12 cellular contexts compared by ENCODE assay signal in the genomic region with DNA sequence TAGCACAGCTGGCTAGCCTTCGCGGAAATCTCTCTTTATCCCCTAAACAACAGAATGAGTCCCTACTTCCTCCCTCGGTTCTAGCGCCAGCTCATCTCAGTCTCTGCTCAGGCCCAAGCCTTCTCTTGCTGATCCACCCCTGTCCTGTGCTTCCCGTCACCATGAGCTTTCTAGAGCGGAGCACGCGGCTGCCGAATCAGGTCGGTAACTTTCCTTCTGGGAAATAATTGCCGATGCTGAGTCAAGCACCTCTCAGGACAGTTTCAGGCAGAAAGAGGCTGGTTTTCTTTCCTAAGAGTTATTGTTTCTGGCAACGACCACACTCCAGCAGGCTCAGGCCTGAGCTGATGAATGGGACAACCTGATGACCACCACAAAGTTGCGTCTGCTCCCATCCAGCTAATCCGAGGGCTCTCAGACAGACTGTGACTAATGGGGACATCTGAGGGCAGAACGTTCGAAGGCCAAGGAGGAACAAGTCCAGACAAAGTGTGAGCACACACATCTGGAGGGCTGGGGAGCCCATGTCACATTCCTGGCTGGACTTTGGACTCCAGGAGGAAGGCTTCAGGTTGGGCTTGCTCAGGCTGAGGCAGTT. TPM values are rescaled to one million over a fixed set of nuclear protein-coding genes. Genes with fewer than 3 reads are reported as not detected.
DNase-seq lines count a peak whose midpoint lies in the region; TF ChIP-seq lines count a peak whose summit lies in the region.
"Had no signal": no experiment of that assay in that cellular context is flagged by ENCODE, and none has a peak within 500 bp of the region (broad histone marks: within the 10 kb centered on the region; RNA-seq: fewer than 3 reads in every experiment).

No MANE protein-coding gene starts in this region.

- H3K27me3 Mint-ChIP-seq in activated CD4-positive, alpha-beta T cell treated with anti-CD3 and anti-CD28 coated beads, Interleukin-2, amount 10 ng/mL, durations not matched to agents 7 days and 5 days = no peaks in the 10 kb centered on the region

- H3K4me1 ChIP-seq in testis = peaks cover 6% of the 10 kb centered on the region

- no peak for TF ChIP-seq POLR2A in testis (IDR thresholded peaks at IDR 0.05)

- no peaks in the 10 kb centered on the region for H3K27me3 ChIP-seq in testis

- 59 to 64% methylated on average over 16 of the region's 16 CpGs for WGBS in testis, 2 donors

- H3K9me3 ChIP-seq in testis = no peaks in the 10 kb centered on the region
- H3K9me3 ChIP-seq: HAP-1 had no signal

- H3K27ac Mint-ChIP-seq in activated CD4-positive, alpha-beta T cell treated with anti-CD3 and anti-CD28 coated beads, Interleukin-2, amount 10 ng/mL, durations not matched to agents 7 days and 5 days = peak overlapping the region; percentile 17

- H3K36me3 ChIP-seq in testis (ENCODE audit: low read depth, missing control alignments) = no peaks in the 10 kb centered on the region
- H3K36me3 ChIP-seq: HAP-1 had no signal

- H3K4me3 Mint-ChIP-seq in activated CD4-positive, alpha-beta T cell treated with anti-CD3 and anti-CD28 coated beads, Interleukin-2, amount 10 ng/mL, durations not matched to agents 7 days and 5 days = no peak overlapping the region

- CTCF ChIA-PET in activated CD4-positive, alpha-beta T cell treated with anti-CD3 and anti-CD28 coated beads, Interleukin-2, amount 10 ng/mL, durations not matched to agents 7 days and 5 days (lab: Charles Lee) = interaction anchor here (0.7 to 5.3 kb wide), 5 partner anchors 12 to 85 kb away, joined by 3 to 29 read pairs (median 6); no protein-coding TSS in a partner anchor

- no peaks in the 10 kb centered on the region for H3K9me3 Mint-ChIP-seq in activated CD4-positive, alpha-beta T cell treated with anti-CD3 and anti-CD28 coated beads, Interleukin-2, amount 10 ng/mL, durations not matched to agents 7 days and 5 days

- no peak overlapping the region for H3K4me3 ChIP-seq in testis
- H3K4me3 ChIP-seq: HAP-1 had no signal

- H3K4me1 Mint-ChIP-seq in activated CD4-positive, alpha-beta T cell treated with anti-CD3 and anti-CD28 coated beads, Interleukin-2, amount 10 ng/mL, durations not matched to agents 7 days and 5 days = peaks cover 81% of the 10 kb centered on the region

- peaks cover 9% of the 10 kb centered on the region for H3K36me3 Mint-ChIP-seq in activated CD4-positive, alpha-beta T cell treated with anti-CD3 and anti-CD28 coated beads, Interleukin-2, amount 10 ng/mL, durations not matched to agents 7 days and 5 days (ENCODE audit: low read depth)

- no peak for TF ChIP-seq CTCF in testis (IDR thresholded peaks at IDR 0.05)

- DNase-seq in activated CD4-positive, alpha-beta T cell treated with anti-CD3 and anti-CD28 coated beads, Interleukin-2, amount 10 ng/mL, durations not matched to agents 7 days and 5 days = no peak
- DNase-seq in activated CD4-positive, alpha-beta T cell treated with anti-CD3 and anti-CD28 coated beads, Interleukin-2, amount 50 U/mL, for 4 hours = no peak
- DNase-seq in astrocyte of the hippocampus (ENCODE audit: low read depth, low spot score) = peak; percentile 48
- peak; percentile 95 for DNase-seq in islet precursor cell
- DNase-seq in testis = peak; percentile 60
- no peak for DNase-seq in NCI-H187 treated with DMSO at 0.1 percent for 48 hours (lab: John Stamatoyannopoulos, UW)
- no peak for DNase-seq in midbrain (lab: John Stamatoyannopoulos, UW)
- DNase-seq in NCI-H2227 (lab: John Stamatoyannopoulos, UW; ENCODE audit: unreplicated experiment) = no peak
- DNase-seq: activated T-cell treated with anti-CD3 and anti-CD28 coated beads, Interleukin-2, amount 50 U/mL, for 48 hours; occipital lobe had no signal

- intact Hi-C loops in testis (cut with DNase I; ENCODE audit: low total_unique reads) = no loop called here

- POLR2A ChIA-PET in activated CD4-positive, alpha-beta T cell treated with anti-CD3 and anti-CD28 coated beads, Interleukin-2, amount 10 ng/mL, durations not matched to agents 7 days and 5 days (lab: Charles Lee) = interaction anchor here (1.1 kb wide), 1 partner anchor 15 kb away, joined by 3 read pairs; no protein-coding TSS in a partner anchor

- H3K27ac ChIP-seq in testis = peak overlapping the region; percentile 39 to 50
- H3K27ac ChIP-seq: C4-2B had no signal

RNA-seq across cellular contexts. Expression of gene GPR68, which starts 13.6 kb away (rescaled TPM):
- 10 to 100 TPM; 32.7 to 33.0 TPM for total RNA-seq in activated CD4-positive, alpha-beta T cell treated with anti-CD3 and anti-CD28 coated beads, Interleukin-2, amount 10 ng/mL, durations not matched to agents 7 days and 5 days
- 1 to 10 TPM; 1.1 to 2.4 TPM for total RNA-seq in testis
- polyA plus RNA-seq in testis (ENCODE audit: insufficient read depth, low read depth, low replicate concordance) = 3.8 TPM

Comparison
In these comparisons a context has a peak if more than half of its experiments do, and no peak if none do; other contexts are left out.
1. DNase-seq: peak in astrocyte of the hippocampus (single experiment), islet precursor cell (single experiment) and testis (single experiment); none in activated CD4-positive, alpha-beta T cell treated with anti-CD3 and anti-CD28 coated beads, Interleukin-2, amount 10 ng/mL, durations not matched to agents 7 days and 5 days (single experiment), activated CD4-positive, alpha-beta T cell treated with anti-CD3 and anti-CD28 coated beads, Interleukin-2, amount 50 U/mL, for 4 hours (0 of 2), NCI-H187 treated with DMSO at 0.1 percent for 48 hours (single experiment), midbrain (single experiment) and NCI-H2227 (single experiment).
2. RNA of gene GPR68, which starts 13.6 kb away (total RNA-seq): 32.7 to 33.0 TPM in activated CD4-positive, alpha-beta T cell treated with anti-CD3 and anti-CD28 coated beads, Interleukin-2, amount 10 ng/mL, durations not matched to agents 7 days and 5 days; 1.1 to 2.4 TPM in testis; every median in the first group is over 4 times any median in the second.